8 cellular contexts compared by ENCODE assay signal in the genomic region with DNA sequence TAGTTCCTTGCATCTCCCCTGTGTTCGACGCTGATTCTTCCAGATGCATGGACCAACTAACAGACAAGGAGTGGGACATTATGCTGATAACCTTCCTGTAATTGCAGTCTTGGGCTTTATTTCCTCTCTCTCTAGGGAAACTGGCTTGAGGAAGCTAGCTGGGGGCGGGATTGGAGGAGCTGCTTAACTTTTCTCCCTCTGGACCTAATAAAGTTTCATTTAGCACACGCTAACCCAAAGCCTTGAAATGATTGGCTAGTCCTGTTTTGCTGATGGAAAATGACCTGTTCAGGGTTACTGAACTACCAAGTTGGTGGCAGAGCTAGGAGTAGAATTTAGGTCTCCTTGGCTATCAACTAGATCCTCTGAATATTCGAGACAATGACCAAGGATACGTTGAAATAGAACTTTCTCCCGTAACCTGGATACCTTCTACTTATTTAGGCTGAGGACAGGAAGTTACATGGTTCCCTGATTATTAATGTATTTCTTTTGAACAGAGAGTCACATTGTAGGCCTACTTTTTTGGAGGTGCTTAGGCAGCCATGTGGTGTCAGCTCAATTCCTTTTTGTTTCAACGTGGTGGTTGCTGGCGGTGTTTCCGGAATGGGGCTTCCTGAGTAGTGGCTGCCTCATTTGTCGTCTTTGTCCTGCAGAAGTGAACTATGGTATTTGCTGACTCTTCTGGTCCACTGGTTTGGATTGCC. TPM values are rescaled to one million over a fixed set of nuclear protein-coding genes. Genes with fewer than 3 reads are reported as not detected.
DNase-seq lines count a peak whose midpoint lies in the region; ATAC-seq and TF ChIP-seq lines count a peak whose summit lies in the region.

No MANE protein-coding gene starts in this region.

- peaks cover 23% of the 10 kb centered on the region for H3K36me3 ChIP-seq in MG63
- H3K36me3 ChIP-seq in naive thymus-derived CD4-positive, alpha-beta T cell (ENCODE audit: control insufficient read depth in 2 of 3, insufficient read depth in 3 of 3, low read length in 3 of 3) = peaks cover 0 to 7% (median 5%) of the 10 kb centered on the region in 3 experiments
- H3K36me3 ChIP-seq in prostate gland = no peaks in the 10 kb centered on the region

- no peak for TF ChIP-seq CTCF in CD14-positive monocyte (IDR thresholded peaks at IDR 0.05)
- no peak for TF ChIP-seq CTCF in brain (conservative IDR thresholded peaks at IDR 0.05)
- TF ChIP-seq CTCF in prostate gland (IDR thresholded peaks at IDR 0.05) = no peak

- no peaks in the 10 kb centered on the region for H3K9me3 ChIP-seq in MG63
- H3K9me3 ChIP-seq in naive thymus-derived CD4-positive, alpha-beta T cell (ENCODE audit: control insufficient read depth in 2 of 3, low read length in 3 of 3) = no peaks in the 10 kb centered on the region
- no peaks in the 10 kb centered on the region for H3K9me3 ChIP-seq in prostate gland

- CTCF ChIA-PET in naive thymus-derived CD4-positive, alpha-beta T cell (lab: Charles Lee) = interaction anchor here (0.5 to 0.7 kb wide), 2 partner anchors 95 to 318 kb away, joined by 3 read pairs; no protein-coding TSS in a partner anchor

- H3K4me1 Mint-ChIP-seq in CD14-positive monocyte (peaks cover 54% of the 10 kb centered on the region), brain (peaks cover 54% of the 10 kb centered on the region)
- H3K4me1 Mint-ChIP-seq in naive thymus-derived CD4-positive, alpha-beta T cell = peaks cover 21 to 69% (median 59%) of the 10 kb centered on the region in 7 donors

- ATAC-seq in naive thymus-derived CD4-positive, alpha-beta T cell = no peak
- no peak for ATAC-seq in esophagus mucosa

- 49% methylated on average over 11 of the region's 11 CpGs for WGBS in prostate gland

- H3K4me3 Mint-ChIP-seq in CD14-positive monocyte (peak overlapping the region; percentile 83 to 86), brain (peak overlapping the region; percentile 84 to 94 (median 91))
- H3K4me3 Mint-ChIP-seq in naive thymus-derived CD4-positive, alpha-beta T cell = peak overlapping the region; percentile 89 to 99 (median 92)

- peaks cover 26 to 29% of the 10 kb centered on the region in 2 donors for H3K4me1 ChIP-seq in naive thymus-derived CD4-positive, alpha-beta T cell (ENCODE audit: control insufficient read depth in 2 of 2, insufficient read depth in 2 of 2, low read length in 2 of 2)
- H3K4me1 ChIP-seq in prostate gland (replicated peaks) = no peaks in the 10 kb centered on the region

- peaks cover 17% of the 10 kb centered on the region in 2 donors for H3K36me3 Mint-ChIP-seq in CD14-positive monocyte
- peaks cover 42% of the 10 kb centered on the region for H3K36me3 Mint-ChIP-seq in brain
- H3K36me3 Mint-ChIP-seq in naive thymus-derived CD4-positive, alpha-beta T cell = peaks cover 0 to 48% (median 5%) of the 10 kb centered on the region in 5 donors

- peak overlapping the region; percentile 97 for H3K27ac ChIP-seq in naive thymus-derived CD4-positive, alpha-beta T cell (ENCODE audit: low read depth, low read length)
- no peak overlapping the region for H3K27ac ChIP-seq in prostate gland

- POLR2A ChIA-PET in naive thymus-derived CD4-positive, alpha-beta T cell (lab: Charles Lee) = interaction anchor here (0.6 to 1.5 kb wide), 4 partner anchors 32 to 923 kb away, joined by 3 to 5 read pairs (median 4); partner anchors contain the start of gene ATP7A

- H3K27me3 Mint-ChIP-seq in CD14-positive monocyte (ENCODE audit: low read depth in 3 of 3) (peaks cover 0 to 2% (median 0%) of the 10 kb centered on the region in 3 donors), brain (no peaks in the 10 kb centered on the region)
- no peaks in the 10 kb centered on the region for H3K27me3 Mint-ChIP-seq in naive thymus-derived CD4-positive, alpha-beta T cell

- H3K9me3 Mint-ChIP-seq in CD14-positive monocyte = peaks cover 0 to 14% (median 2%) of the 10 kb centered on the region in 7 donors
- H3K9me3 Mint-ChIP-seq in brain = peaks cover 0 to 9% (median 3%) of the 10 kb centered on the region in 5 experiments
- peaks cover 0 to 7% (median 0%) of the 10 kb centered on the region in 11 donors for H3K9me3 Mint-ChIP-seq in naive thymus-derived CD4-positive, alpha-beta T cell

- H3K4me3 ChIP-seq in MG63 (peak overlapping the region; percentile 71), prostate gland (no peak overlapping the region)
- peak overlapping the region; percentile 98 for H3K4me3 ChIP-seq in naive thymus-derived CD4-positive, alpha-beta T cell (ENCODE audit: low read length)

- intact Hi-C loops in CD14-positive monocyte (cut with micrococcal nuclease) = loop anchor here (5.0 kb wide), 2 partner anchors 194 to 209 kb away; partner anchors contain the start of genes ATP7A (in 1 of the 2), COX7B (in 1 of the 2) and MAGT1 (in 1 of the 2)
- intact Hi-C loops in naive thymus-derived CD4-positive, alpha-beta T cell (cut with micrococcal nuclease) = loop anchor here (1.0 to 10.0 kb wide), 12 partner anchors 8 to 1259 kb away; partner anchors contain the start of genes P2RY10 (in 2 of the 2), ATP7A (in 1 of the 2), ITM2A (in 1 of the 2) and TAF9B (in 1 of the 2)
- intact Hi-C loops in prostate gland (cut with DNase I) = loop anchor here (10.0 kb wide), 1 partner anchor 201 kb away; no protein-coding TSS in a partner anchor

- TF ChIP-seq POLR2A in prostate gland (IDR thresholded peaks at IDR 0.05) = no peak

- H3K27ac Mint-ChIP-seq in CD14-positive monocyte (peak overlapping the region; percentile 94 to 98 (median 97)), brain (peak overlapping the region; percentile 80 to 94 (median 86))
- peak overlapping the region; percentile 68 to 97 (median 93) for H3K27ac Mint-ChIP-seq in naive thymus-derived CD4-positive, alpha-beta T cell

- H3K27me3 ChIP-seq in MG63 (no peaks in the 10 kb centered on the region), prostate gland (replicated peaks; ENCODE audit: insufficient read depth) (no peaks in the 10 kb centered on the region)
- no peaks in the 10 kb centered on the region for H3K27me3 ChIP-seq in naive thymus-derived CD4-positive, alpha-beta T cell (ENCODE audit: control insufficient read depth in 2 of 2, insufficient read depth in 2 of 2, low read length in 2 of 2)

- DNase-seq in CD14-positive monocyte (ENCODE audit: low spot score) (no peak), MG63 (no peak), Ammon's horn (ENCODE audit: low spot score) (no peak), GM19240 (ENCODE audit: insufficient read length, low spot score) (no peak), prostate gland (ENCODE audit: low spot score) (no peak)
- peak in 7 of 9 donors; percentile 15 to 45 (median 40) for DNase-seq in naive thymus-derived CD4-positive, alpha-beta T cell

RNA-seq across cellular contexts. Expression of gene PGK1, which starts 2.0 kb away (rescaled TPM):
- 1,000 to 10,000 TPM in 1 of 2 donors, 100 to 1,000 TPM in 1; 923 to 1,007 TPM for polyA plus RNA-seq in CD14-positive monocyte
- total RNA-seq in MG63 (2014; rRNA removed; shearing (Covaris generic); ENCODE audit: low replicate concordance) = 328 and 387 TPM in 2 replicates
- polyA plus RNA-seq in brain (ENCODE audit: insufficient read depth, low read depth, low replicate concordance) = 333 TPM
- 1,000 to 10,000 TPM in 1 of 5 experiments, 100 to 1,000 TPM in 4; 180 to 1,293 (median 217) TPM for total RNA-seq in naive thymus-derived CD4-positive, alpha-beta T cell
- polyA plus RNA-seq in naive thymus-derived CD4-positive, alpha-beta T cell = 100 to 1,000 TPM; 470 to 474 TPM
- 398 TPM for total RNA-seq in esophagus mucosa
- 100 to 1,000 TPM; 120 to 146 TPM for total RNA-seq in prostate gland

RNA-seq across cellular contexts. Expression of gene TAF9B, which starts 33.4 kb away (rescaled TPM):
- polyA plus RNA-seq in CD14-positive monocyte (1 to 10 TPM; 7.1 to 8.0 TPM), brain (ENCODE audit: insufficient read depth, low read depth, low replicate concordance) (22.6 TPM)
- 31.0 and 34.9 TPM in 2 replicates for total RNA-seq in MG63 (2014; rRNA removed; shearing (Covaris generic); ENCODE audit: low replicate concordance)
- total RNA-seq in naive thymus-derived CD4-positive, alpha-beta T cell = 10 to 100 TPM; 10.4 to 19.9 (median 18.9) TPM
- polyA plus RNA-seq in naive thymus-derived CD4-positive, alpha-beta T cell = 10 to 100 TPM; 23.3 to 29.3 TPM
- total RNA-seq in esophagus mucosa (8.8 TPM), prostate gland (10 to 100 TPM; 27.0 to 37.4 TPM)

Comparison
In these comparisons a context has a peak if more than half of its experiments do, and no peak if none do; other contexts are left out.
1. DNase-seq: peak in naive thymus-derived CD4-positive, alpha-beta T cell (7 of 9); none in CD14-positive monocyte (single experiment), MG63 (single experiment), Ammon's horn (single experiment), GM19240 (single experiment) and prostate gland (single experiment).
2. H3K4me3 ChIP-seq: peak in MG63 (single experiment) and naive thymus-derived CD4-positive, alpha-beta T cell (single experiment); none in prostate gland (0 of 2).
3. Peak in every context shown above with its lines, with median percentiles within 50 percentile points of each other: H3K27ac Mint-ChIP-seq and H3K4me3 Mint-ChIP-seq.